1 cellular context compared by ENCODE assay signal in genomic region chr10:29254123-29255046, GRCh38.
TF ChIP-seq lines count a peak whose summit lies in the region.

No MANE protein-coding gene starts in this region.

TF ChIP-seq in K562, 482 proteins besides CTCF, POLR2A, EP300 and RAD21 (continued from another document and continues in another):
- TF ChIP-seq BACH1 (tag; IDR thresholded peaks at IDR 0.05) (no peak), L3MBTL2 (IDR thresholded peaks at IDR 0.05) (peak; percentile 23; the same call in 1 of the 2 replicates), IFI16 (CRISPR knock-in tag; IDR thresholded peaks at IDR 0.05) (no peak), PTBP1 (IDR thresholded peaks at IDR 0.05; ENCODE audit: low read depth, low read length) (no peak), GTF2A2 (tag; IDR thresholded peaks at IDR 0.05) (no peak), POLR2B (IDR thresholded peaks at IDR 0.05; ENCODE audit: low read depth, partially characterized antibody) (no peak), ELF4 (CRISPR knock-in tag; IDR thresholded peaks at IDR 0.05) (peak; percentile 34; the same call in 1 of the 2 replicates), ZNF41 (CRISPR knock-in tag; conservative IDR thresholded peaks at IDR 0.05) (no peak), MBD2 (IDR thresholded peaks at IDR 0.05; ENCODE audit: borderline replicate concordance, low read depth) (peak; percentile 30; the same call in 1 of the 2 replicates), DLX4 (CRISPR knock-in tag; IDR thresholded peaks at IDR 0.05) (no peak), SMAD4 (CRISPR knock-in tag; conservative IDR thresholded peaks at IDR 0.05) (peak; percentile 98), MEIS2 (IDR thresholded peaks at IDR 0.05; ENCODE audit: partially characterized antibody) (peak; percentile 100), PYGO2 (tag; IDR thresholded peaks at IDR 0.05) (0 out of 2 replicates have a peak, but pooled peaks have one; percentile 55), ZBTB8A (IDR thresholded peaks at IDR 0.05; ENCODE audit: partially characterized antibody) (no peak), OTX1 (CRISPR knock-in tag; IDR thresholded peaks at IDR 0.05) (peak; percentile 84; the same call in 1 of the 2 replicates), ZNF551 (CRISPR knock-in tag; IDR thresholded peaks at IDR 0.05) (no peak), TCFL5 (CRISPR knock-in tag; conservative IDR thresholded peaks at IDR 0.05) (no peak), FUS (optimal IDR thresholded peaks at IDR 0.05; ENCODE audit: low read depth, low read length) (no peak), NONO (IDR thresholded peaks at IDR 0.05; ENCODE audit: low read depth in 2 of 2, low read length in 1 of 2) (no peak), ZNF407 (IDR thresholded peaks at IDR 0.05; ENCODE audit: low read depth) (no peak), CBFA2T3 (IDR thresholded peaks at IDR 0.05) (peak; percentile 65), SOX6 (IDR thresholded peaks at IDR 0.05) (peak; percentile 72), ZNF347 (CRISPR knock-in tag; IDR thresholded peaks at IDR 0.05; ENCODE audit: low read depth) (no peak), MXI1 (IDR thresholded peaks at IDR 0.05; ENCODE audit: low read depth, low read length) (no peak), PHF8 (IDR thresholded peaks at IDR 0.05; ENCODE audit: borderline replicate concordance, low read length) (no peak), TEAD1 (CRISPR knock-in tag; IDR thresholded peaks at IDR 0.05) (peak in 1 of 2 experiments; percentile 84; a peak in 1 of 4 replicates), HMG20A (CRISPR knock-in tag; conservative IDR thresholded peaks at IDR 0.05) (no peak), CBX3 (IDR thresholded peaks at IDR 0.05; ENCODE audit: borderline replicate concordance in 1 of 2, low read length in 2 of 2) (no peak), ZNF175 (CRISPR knock-in tag; IDR thresholded peaks at IDR 0.05; ENCODE audit: low read depth) (no peak), SMARCA5 (IDR thresholded peaks at IDR 0.05) (no peak), XRCC3 (IDR thresholded peaks at IDR 0.05) (no peak), NR2C2 (CRISPR knock-in tag; IDR thresholded peaks at IDR 0.05) (no peak), NR2C2 (tag; IDR thresholded peaks at IDR 0.05) (peak; percentile 15; the same call in 1 of the 2 replicates), SMC3 (conservative IDR thresholded peaks at IDR 0.05; ENCODE audit: insufficient read depth, low read depth, low read length) (no peak), ZNF717 (CRISPR knock-in tag; IDR thresholded peaks at IDR 0.05) (no peak), HSF4 (CRISPR knock-in tag; IDR thresholded peaks at IDR 0.05; ENCODE audit: borderline replicate concordance) (no peak), ZNF740 (CRISPR knock-in tag; IDR thresholded peaks at IDR 0.05) (no peak), ZNF740 (tag; IDR thresholded peaks at IDR 0.05) (no peak), RBBP5 (IDR thresholded peaks at IDR 0.05; ENCODE audit: borderline replicate concordance, insufficient read depth, low read length, poor library complexity, severe bottlenecking) (no peak), PHF21A (IDR thresholded peaks at IDR 0.05; ENCODE audit: borderline replicate concordance, low read depth) (no peak), KLF16 (IDR thresholded peaks at IDR 0.05) (peak; percentile 60; the same call in 1 of the 2 replicates), HMBOX1 (IDR thresholded peaks at IDR 0.05) (peak; percentile 92), ZNF134 (CRISPR knock-in tag; conservative IDR thresholded peaks at IDR 0.05) (no peak), ZC3H4 (CRISPR knock-in tag; IDR thresholded peaks at IDR 0.05; ENCODE audit: borderline replicate concordance) (no peak), NRF1 (conservative IDR thresholded peaks at IDR 0.05 in 1 of 2, IDR thresholded peaks at IDR 0.05 in 1 of 2) (peak in 1 of 2 experiments; percentile 22; a peak in 1 of 4 replicates), TBP (optimal IDR thresholded peaks at IDR 0.05; ENCODE audit: low read depth, low read length) (no peak), ZBTB43 (CRISPR knock-in tag; IDR thresholded peaks at IDR 0.05) (no peak), NCOA2 (IDR thresholded peaks at IDR 0.05; ENCODE audit: partially characterized antibody in 2 of 2) (no peak), E4F1 (CRISPR knock-in tag; IDR thresholded peaks at IDR 0.05; ENCODE audit: borderline replicate concordance) (no peak), ZBED1 (IDR thresholded peaks at IDR 0.05) (no peak), TBL1XR1 (IDR thresholded peaks at IDR 0.05; ENCODE audit: low read length in 2 of 2) (peak in 1 of 2 experiments; percentile 91; a peak in 2 of 4 replicates), SRSF3 (IDR thresholded peaks at IDR 0.05; ENCODE audit: insufficient read depth, low read length) (no peak), MTF1 (CRISPR knock-in tag; IDR thresholded peaks at IDR 0.05; ENCODE audit: borderline replicate concordance) (no peak), KLF1 (tag; IDR thresholded peaks at IDR 0.05) (no peak), SNIP1 (IDR thresholded peaks at IDR 0.05; ENCODE audit: low read depth) (no peak), ZNF518B (CRISPR knock-in tag; IDR thresholded peaks at IDR 0.05) (no peak), ZNF785 (CRISPR knock-in tag; IDR thresholded peaks at IDR 0.05) (no peak), NFIC (IDR thresholded peaks at IDR 0.05) (no peak)
